In the genomic region with DNA sequence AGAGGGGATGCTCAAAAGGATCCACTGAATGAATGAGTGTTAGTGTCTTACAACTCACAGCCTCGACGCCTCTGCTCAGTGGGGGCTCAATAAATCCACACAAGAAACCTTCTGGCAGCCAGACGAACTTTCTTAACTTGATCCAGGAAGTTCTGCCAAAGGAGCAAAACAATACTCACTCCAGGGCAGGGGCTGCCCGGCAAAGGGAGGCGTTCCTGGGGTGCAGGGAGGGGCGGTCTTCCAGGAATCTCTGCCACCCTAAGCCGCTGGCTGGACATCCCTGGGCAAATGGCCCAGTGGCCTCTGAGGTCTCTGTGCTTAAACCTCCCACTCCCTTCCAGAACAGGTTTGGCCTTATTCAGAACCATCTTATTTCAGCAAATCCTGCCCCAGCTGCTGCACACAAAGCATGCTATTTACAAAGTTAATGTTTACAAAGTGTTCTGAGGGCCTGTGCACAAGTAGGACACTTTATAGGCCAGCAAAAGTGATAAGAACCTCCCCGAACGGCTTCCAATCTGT, we compare ENCODE assay signal across 10 cellular contexts. TPM values are rescaled to one million over a fixed set of nuclear protein-coding genes. Genes with fewer than 3 reads are reported as not detected.
A peak's percentile ranks its signal among the peaks of the same experiment; 100 is the strongest.
DNase-seq lines count a peak whose midpoint lies in the region; ATAC-seq and TF ChIP-seq lines count a peak whose summit lies in the region.
"Had no signal": no experiment of that assay in that cellular context is flagged by ENCODE, and none has a peak within 500 bp of the region (broad histone marks: within the 10 kb centered on the region; RNA-seq: fewer than 3 reads in every experiment).

No MANE protein-coding gene starts in this region.

- no peak overlapping the region for H3K4me3 ChIP-seq in right cardiac atrium (ENCODE audit: low read length)

- ATAC-seq in right cardiac atrium: peak; percentile 74 to 80
- ATAC-seq in HG02571 (IDR thresholded peaks at IDR 0.05; ENCODE audit: unreplicated experiment): no peak

- H3K27me3 Mint-ChIP-seq in CD14-positive monocyte (ENCODE audit: low read depth in 3 of 3) (peaks cover 0 to 1% (median 0%) of the 10 kb centered on the region in 3 donors), progenitor cell of endocrine pancreas (no peaks in the 10 kb centered on the region)
- no peaks in the 10 kb centered on the region for H3K27me3 Mint-ChIP-seq in activated naive CD8-positive, alpha-beta T cell treated with anti-CD3 and anti-CD28 coated beads for 36 hours

- H3K4me1 ChIP-seq in right cardiac atrium (ENCODE audit: control insufficient read depth, insufficient read depth, low read length): peaks cover 5% of the 10 kb centered on the region

- intact Hi-C loops in CD14-positive monocyte (cut with micrococcal nuclease) (loop anchor here (2.0 to 10.0 kb wide), 3 partner anchors 33 to 317 kb away; a partner anchor contains a TSS), right cardiac atrium (cut with DNase I) (loop anchor here in 2 of 4 donors (10.0 kb wide), 2 partner anchors 307 to 587 kb away; no protein-coding TSS in a partner anchor)

- H3K4me1 Mint-ChIP-seq in CD14-positive monocyte: peaks cover 44% of the 10 kb centered on the region
- peaks cover 24% of the 10 kb centered on the region for H3K4me1 Mint-ChIP-seq in activated naive CD8-positive, alpha-beta T cell treated with anti-CD3 and anti-CD28 coated beads for 36 hours
- H3K4me1 Mint-ChIP-seq in progenitor cell of endocrine pancreas (ENCODE audit: low read depth): peaks cover 16% of the 10 kb centered on the region

- no peak for DNase-seq in CD14-positive monocyte (ENCODE audit: low spot score)
- no peak for DNase-seq in activated naive CD8-positive, alpha-beta T cell treated with anti-CD3 and anti-CD28 coated beads for 36 hours
- peak; percentile 32 to 88 (median 74) for DNase-seq in right cardiac atrium
- DNase-seq in progenitor cell of endocrine pancreas (ENCODE audit: low spot score, unreplicated experiment): no peak
- DNase-seq in central memory CD4-positive, alpha-beta T cell: no peak
- no peak for DNase-seq in DMS153 treated with DMSO at 0.1 percent for 48 hours (lab: John Stamatoyannopoulos, UW; ENCODE audit: unreplicated experiment)
- DNase-seq in NCI-H1436 (lab: John Stamatoyannopoulos, UW): no peak
- DNase-seq: amniotic stem cell, NCI-H2171 treated with DMSO at 0.1 percent for 48 hours had no signal

- no peak overlapping the region for H3K4me3 Mint-ChIP-seq in CD14-positive monocyte
- no peak overlapping the region for H3K4me3 Mint-ChIP-seq in activated naive CD8-positive, alpha-beta T cell treated with anti-CD3 and anti-CD28 coated beads for 36 hours
- no peak overlapping the region for H3K4me3 Mint-ChIP-seq in progenitor cell of endocrine pancreas (ENCODE audit: low read depth)

- no peak overlapping the region for H3K27ac ChIP-seq in right cardiac atrium (ENCODE audit: low read length)

- no peaks in the 10 kb centered on the region for H3K9me3 ChIP-seq in right cardiac atrium (ENCODE audit: control insufficient read depth, low read length)

- H3K9me3 Mint-ChIP-seq in CD14-positive monocyte (peaks cover 0 to 9% (median 2%) of the 10 kb centered on the region in 7 donors), progenitor cell of endocrine pancreas (ENCODE audit: low read depth) (no peaks in the 10 kb centered on the region)
- peaks cover 1% of the 10 kb centered on the region for H3K9me3 Mint-ChIP-seq in activated naive CD8-positive, alpha-beta T cell treated with anti-CD3 and anti-CD28 coated beads for 36 hours

- peaks cover 2 to 4% of the 10 kb centered on the region in 2 donors for H3K36me3 Mint-ChIP-seq in CD14-positive monocyte
- H3K36me3 Mint-ChIP-seq in activated naive CD8-positive, alpha-beta T cell treated with anti-CD3 and anti-CD28 coated beads for 36 hours: no peaks in the 10 kb centered on the region
- no peaks in the 10 kb centered on the region for H3K36me3 Mint-ChIP-seq in progenitor cell of endocrine pancreas (ENCODE audit: insufficient read depth)

- TF ChIP-seq CTCF in CD14-positive monocyte (IDR thresholded peaks at IDR 0.05): no peak
- no peak for TF ChIP-seq CTCF in progenitor cell of endocrine pancreas (IDR thresholded peaks at IDR 0.05; ENCODE audit: unreplicated experiment)

- peak overlapping the region; percentile 89 to 100 (median 99) for H3K27ac Mint-ChIP-seq in CD14-positive monocyte
- H3K27ac Mint-ChIP-seq in activated naive CD8-positive, alpha-beta T cell treated with anti-CD3 and anti-CD28 coated beads for 36 hours: peak overlapping the region; percentile 51
- H3K27ac Mint-ChIP-seq in progenitor cell of endocrine pancreas: peak overlapping the region; percentile 26

- no peaks in the 10 kb centered on the region for H3K27me3 ChIP-seq in right cardiac atrium (ENCODE audit: control insufficient read depth, insufficient read depth)

- 32% methylated on average over 9 of the region's 9 CpGs for WGBS in right cardiac atrium

RNA-seq across cellular contexts. Expression of a gene that starts 33.0 kb away (rescaled TPM):
- polyA plus RNA-seq in CD14-positive monocyte (10 to 100 TPM in 1 of 2 donors, 1 to 10 TPM in 1; 6.4 to 12.9 TPM), right cardiac atrium (2.9 TPM)
- total RNA-seq in activated naive CD8-positive, alpha-beta T cell treated with anti-CD3 and anti-CD28 coated beads for 36 hours: 1 to 10 TPM in 1 of 2 experiments, under 1 TPM in 1; 0.74 to 1.7 TPM
- total RNA-seq in right cardiac atrium (1 to 10 TPM; 1.9 to 2.7 (median 2.2) TPM), progenitor cell of endocrine pancreas (0.84 and 0.86 TPM in 2 replicates)

Comparison
In these comparisons a context has a peak if more than half of its experiments do, and no peak if none do; other contexts are left out.
1. DNase-seq: peak in right cardiac atrium (3 of 3); none in CD14-positive monocyte (single experiment), activated naive CD8-positive, alpha-beta T cell treated with anti-CD3 and anti-CD28 coated beads for 36 hours (single experiment), progenitor cell of endocrine pancreas (single experiment), central memory CD4-positive, alpha-beta T cell (single experiment), DMS153 treated with DMSO at 0.1 percent for 48 hours (single experiment) and NCI-H1436 (single experiment).
2. H3K27ac Mint-ChIP-seq: peak in every context shown above with its lines; median percentile 99 in CD14-positive monocyte; 51 in activated naive CD8-positive, alpha-beta T cell treated with anti-CD3 and anti-CD28 coated beads for 36 hours; 26 in progenitor cell of endocrine pancreas.